In the genomic region with DNA sequence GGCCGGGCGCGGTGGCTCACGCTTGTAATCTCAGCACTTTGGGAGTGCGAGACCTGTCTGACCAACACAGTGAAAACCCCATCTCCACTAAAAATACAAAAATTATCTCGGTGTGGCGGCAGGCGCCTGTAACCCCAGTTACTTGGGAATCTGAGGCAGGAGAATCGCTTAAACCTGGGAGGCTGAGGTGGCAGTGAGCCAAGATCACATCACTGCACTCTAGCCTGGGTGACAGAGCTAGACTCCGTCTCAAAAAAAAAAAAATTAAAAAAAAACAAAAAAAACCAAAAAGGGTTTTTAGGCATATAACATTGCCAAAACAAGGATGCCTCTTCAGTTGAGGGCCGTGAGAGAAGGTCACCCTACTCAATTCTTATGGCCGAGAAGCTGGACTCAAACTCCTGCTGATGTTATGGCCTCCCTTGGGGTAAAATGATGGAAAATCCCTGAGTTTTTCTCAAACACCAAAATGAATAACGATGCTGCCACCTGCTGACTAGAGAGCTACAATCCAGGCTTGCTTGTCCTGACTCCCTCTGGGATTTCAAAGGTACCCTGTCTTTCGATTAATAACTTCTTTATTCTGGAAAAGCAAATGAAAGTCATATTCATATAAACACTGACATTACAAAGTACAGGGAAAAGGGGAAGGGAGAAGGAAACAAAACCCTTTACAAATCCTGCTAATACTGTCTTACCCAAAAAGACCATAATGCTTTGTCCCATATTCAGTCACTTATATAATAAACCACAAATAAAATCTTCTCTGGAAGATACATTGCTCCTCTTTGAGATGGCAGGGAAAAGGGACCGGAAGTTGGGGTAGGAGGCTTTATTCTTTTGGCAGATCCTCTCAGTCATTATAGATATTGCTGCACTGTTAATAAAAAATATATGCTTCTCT, we compare ENCODE assay signal across 8 cellular contexts. TPM values are rescaled to one million over a fixed set of nuclear protein-coding genes. Genes with fewer than 3 reads are reported as not detected.
A peak's percentile ranks its signal among the peaks of the same experiment; 100 is the strongest.
DNase-seq lines count a peak whose midpoint lies in the region; ATAC-seq and TF ChIP-seq lines count a peak whose summit lies in the region.

No MANE protein-coding gene starts in this region.

- TF ChIP-seq CTCF in HFF-Myc (IDR thresholded peaks at IDR 0.05; ENCODE audit: low read depth, low read length, missing control alignments) (peak; percentile 69), breast epithelium (IDR thresholded peaks at IDR 0.05) (peak; percentile 20 to 74 (median 68)), kidney epithelial cell (IDR thresholded peaks at IDR 0.05; ENCODE audit: insufficient read depth, low read length, poor library complexity, severe bottlenecking) (peak; percentile 58)

- H3K27ac ChIP-seq in breast epithelium (no peak overlapping the region), substantia nigra (ENCODE audit: low read depth, low read length, poor library complexity, severe bottlenecking) (peak overlapping the region; percentile 26)

- DNase-seq in DMS114 treated with DMSO at 0.1 percent for 48 hours (lab: John Stamatoyannopoulos, UW; ENCODE audit: unreplicated experiment), result peak; percentile 72
- peak; percentile 61 for DNase-seq in HFF-Myc (ENCODE audit: extremely low read depth, low read depth)
- peak; percentile 80 for DNase-seq in OCI-M1 (lab: John Stamatoyannopoulos, UW)
- DNase-seq in breast epithelium (ENCODE audit: low spot score in 2 of 2), result peak in 1 of 2 donors; percentile 47
- DNase-seq in kidney epithelial cell (ENCODE audit: low read depth), result no peak
- peak in 35 of 49 donors; percentile 4 to 72 (median 39) for DNase-seq in substantia nigra (lab: John Stamatoyannopoulos, UW)
- no peak for DNase-seq in NK-92 (lab: John Stamatoyannopoulos, UW; ENCODE audit: unreplicated experiment)

- H3K36me3 ChIP-seq in breast epithelium (no peaks in the 10 kb centered on the region), kidney epithelial cell (ENCODE audit: control insufficient read depth, insufficient read depth, low read length) (no peaks in the 10 kb centered on the region)

- no peak for ATAC-seq in GM18519 (IDR thresholded peaks at IDR 0.05; ENCODE audit: low FRiP score, unreplicated experiment)

- H3K9me3 ChIP-seq in breast epithelium, result no peaks in the 10 kb centered on the region

- no peaks in the 10 kb centered on the region for H3K4me1 ChIP-seq in breast epithelium

- no peak for TF ChIP-seq POLR2A in breast epithelium (IDR thresholded peaks at IDR 0.05)

- H3K27me3 ChIP-seq in breast epithelium (no peaks in the 10 kb centered on the region), kidney epithelial cell (ENCODE audit: control insufficient read depth, insufficient read depth, low read length) (no peaks in the 10 kb centered on the region)

- H3K4me3 ChIP-seq in HFF-Myc (replicated peaks; ENCODE audit: low read depth, low read length) (no peak overlapping the region), breast epithelium (no peak overlapping the region), kidney epithelial cell (ENCODE audit: low read depth, low read length) (no peak overlapping the region)

- intact Hi-C loops in breast epithelium (cut with DNase I; ENCODE audit: low total_unique reads), result loop anchor here (10.0 kb wide), 1 partner anchor 198 kb away; no protein-coding TSS in a partner anchor

RNA-seq across cellular contexts. Expression of a gene that starts 10.7 kb away (rescaled TPM):
- total RNA-seq in breast epithelium (10 to 100 TPM in 1 of 3 donors, 1 to 10 TPM in 2; 6.9 to 18.6 (median 8.0) TPM), kidney epithelial cell (9.6 and 13.5 TPM in 2 replicates)

RNA-seq across cellular contexts. Expression of a gene that starts 40.1 kb away (rescaled TPM):
- total RNA-seq in breast epithelium (10 to 100 TPM; 18.7 to 36.2 (median 22.7) TPM), kidney epithelial cell (22.4 and 24.6 TPM in 2 replicates)

RNA-seq across cellular contexts. Expression of a gene that starts 45.6 kb away (rescaled TPM):
- total RNA-seq in breast epithelium (not detected), kidney epithelial cell (not detected in 2 replicates)

RNA-seq across cellular contexts. Expression of a gene that starts 49.9 kb away (rescaled TPM):
- total RNA-seq in breast epithelium (10 to 100 TPM; 22.0 to 27.8 (median 27.1) TPM), kidney epithelial cell (11.9 and 20.1 TPM in 2 replicates)

Comparison
In these comparisons a context has a peak if more than half of its experiments do, and no peak if none do; other contexts are left out.
1. DNase-seq: peak in DMS114 treated with DMSO at 0.1 percent for 48 hours (single experiment), HFF-Myc (single experiment), OCI-M1 (single experiment) and substantia nigra (35 of 49); none in kidney epithelial cell (single experiment) and NK-92 (single experiment).
2. Peak in every context shown above with its lines, with median percentiles within 50 percentile points of each other: CTCF ChIP-seq.